1 cellular context compared by ENCODE assay signal in the genomic region with DNA sequence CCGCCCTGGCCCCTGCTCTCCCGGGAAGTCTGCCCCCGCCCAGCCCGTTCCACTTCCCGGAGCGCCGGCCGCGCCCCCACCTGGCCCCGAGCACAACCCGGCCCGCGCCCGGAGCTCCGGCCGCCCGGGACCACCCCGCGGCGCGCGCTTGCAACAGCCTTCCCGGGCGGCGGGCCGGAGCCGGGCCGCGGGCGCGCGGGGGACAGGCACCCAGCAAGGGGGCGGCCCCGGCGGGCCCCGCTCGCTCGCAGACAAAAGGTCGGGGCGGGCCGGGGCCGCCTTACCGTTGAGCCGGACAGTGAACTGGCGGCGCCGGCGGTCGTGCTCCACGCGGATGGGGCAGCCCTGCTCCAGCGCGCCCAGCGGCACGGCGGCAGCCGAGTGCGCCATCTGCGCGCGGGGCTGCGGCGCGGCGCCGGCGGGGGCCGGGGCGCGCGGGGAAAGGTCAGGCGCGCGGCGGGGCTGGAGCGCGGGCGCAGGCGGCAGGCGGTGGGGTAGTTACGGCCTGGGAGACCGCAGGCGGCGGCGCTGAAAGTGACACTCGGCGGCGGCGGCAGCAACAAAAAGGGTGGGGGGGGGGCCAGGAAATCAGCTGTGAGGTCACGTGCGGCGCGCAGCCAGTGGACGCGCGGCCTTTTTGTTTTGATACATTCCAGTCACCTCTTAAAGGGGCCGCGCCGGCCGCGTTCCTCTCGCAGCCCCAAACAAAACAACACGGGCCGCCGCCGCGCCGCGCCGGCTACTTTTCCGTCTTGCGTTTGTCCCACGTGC.
TF ChIP-seq lines count a peak whose summit lies in the region.

TSS of gene NATD1 (minus strand) at position 536 of the 771 bp plus-strand sequence. CDS start at position 390, 146 bp downstream.

TF ChIP-seq in GM23338, 12 proteins besides CTCF, POLR2A, EP300 and RAD21 (continued from another document):
- no peak for TF ChIP-seq ZNF462 (CRISPR knock-in tag; IDR thresholded peaks at IDR 0.05)
TF ChIP-seq in GM23338: peak in this region for 0.
